3 cellular contexts compared by ENCODE assay signal in genomic region chr5:142592365-142592764, GRCh38.
TF ChIP-seq lines count a peak whose summit lies in the region.

No MANE protein-coding gene starts in this region.

TF ChIP-seq in GM23338, 12 proteins besides CTCF, POLR2A, EP300 and RAD21 (continues in another document):
- TF ChIP-seq CREB1 (CRISPR knock-in tag; IDR thresholded peaks at IDR 0.05; ENCODE audit: low read depth) (no peak), ZNF331 (CRISPR knock-in tag; IDR thresholded peaks at IDR 0.05; ENCODE audit: low read depth) (no peak), EZH2 (IDR thresholded peaks at IDR 0.05; ENCODE audit: low read depth, unreplicated experiment) (no peak), ZNF114 (CRISPR knock-in tag; IDR thresholded peaks at IDR 0.05) (no peak), ZNF462 (CRISPR knock-in tag; IDR thresholded peaks at IDR 0.05) (no peak), NANOG (IDR thresholded peaks at IDR 0.05; ENCODE audit: borderline replicate concordance) (no peak), EZH2phosphoT487 (IDR thresholded peaks at IDR 0.05; ENCODE audit: unreplicated experiment) (no peak)

TF ChIP-seq in GM12878, 131 proteins besides CTCF, POLR2A, EP300 and RAD21:
- TF ChIP-seq IKZF2 (IDR thresholded peaks at IDR 0.05): no peak
- TF ChIP-seq, protein P1, sequence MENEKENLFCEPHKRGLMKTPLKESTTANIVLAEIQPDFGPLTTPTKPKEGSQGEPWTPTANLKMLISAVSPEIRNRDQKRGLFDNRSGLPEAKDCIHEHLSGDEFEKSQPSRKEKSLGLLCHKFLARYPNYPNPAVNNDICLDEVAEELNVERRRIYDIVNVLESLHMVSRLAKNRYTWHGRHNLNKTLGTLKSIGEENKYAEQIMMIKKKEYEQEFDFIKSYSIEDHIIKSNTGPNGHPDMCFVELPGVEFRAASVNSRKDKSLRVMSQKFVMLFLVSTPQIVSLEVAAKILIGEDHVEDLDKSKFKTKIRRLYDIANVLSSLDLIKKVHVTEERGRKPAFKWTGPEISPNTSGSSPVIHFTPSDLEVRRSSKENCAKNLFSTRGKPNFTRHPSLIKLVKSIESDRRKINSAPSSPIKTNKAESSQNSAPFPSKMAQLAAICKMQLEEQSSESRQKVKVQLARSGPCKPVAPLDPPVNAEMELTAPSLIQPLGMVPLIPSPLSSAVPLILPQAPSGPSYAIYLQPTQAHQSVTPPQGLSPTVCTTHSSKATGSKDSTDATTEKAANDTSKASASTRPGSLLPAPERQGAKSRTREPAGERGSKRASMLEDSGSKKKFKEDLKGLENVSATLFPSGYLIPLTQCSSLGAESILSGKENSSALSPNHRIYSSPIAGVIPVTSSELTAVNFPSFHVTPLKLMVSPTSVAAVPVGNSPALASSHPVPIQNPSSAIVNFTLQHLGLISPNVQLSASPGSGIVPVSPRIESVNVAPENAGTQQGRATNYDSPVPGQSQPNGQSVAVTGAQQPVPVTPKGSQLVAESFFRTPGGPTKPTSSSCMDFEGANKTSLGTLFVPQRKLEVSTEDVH (IDR thresholded peaks at IDR 0.05; ENCODE audit: low read depth, partially characterized antibody): no peak
- TF ChIP-seq RAD51 (IDR thresholded peaks at IDR 0.05): peak; percentile 63; the same call in 1 of the 2 replicates

TF ChIP-seq in H1, 55 proteins besides CTCF, POLR2A, EP300 and RAD21:
- TF ChIP-seq USF2 (IDR thresholded peaks at IDR 0.05; ENCODE audit: low read length) (no peak), HDAC2 (IDR thresholded peaks at IDR 0.05; ENCODE audit: borderline replicate concordance in 1 of 2, low read depth in 2 of 2, low read length in 2 of 2) (no peak), NANOG (IDR thresholded peaks at IDR 0.05; ENCODE audit: insufficient read depth, low read depth, low read length, poor library complexity, severe bottlenecking) (no peak), FOSL1 (IDR thresholded peaks at IDR 0.05; ENCODE audit: insufficient read depth, low read depth, low read length) (no peak)
